In the genomic region with DNA sequence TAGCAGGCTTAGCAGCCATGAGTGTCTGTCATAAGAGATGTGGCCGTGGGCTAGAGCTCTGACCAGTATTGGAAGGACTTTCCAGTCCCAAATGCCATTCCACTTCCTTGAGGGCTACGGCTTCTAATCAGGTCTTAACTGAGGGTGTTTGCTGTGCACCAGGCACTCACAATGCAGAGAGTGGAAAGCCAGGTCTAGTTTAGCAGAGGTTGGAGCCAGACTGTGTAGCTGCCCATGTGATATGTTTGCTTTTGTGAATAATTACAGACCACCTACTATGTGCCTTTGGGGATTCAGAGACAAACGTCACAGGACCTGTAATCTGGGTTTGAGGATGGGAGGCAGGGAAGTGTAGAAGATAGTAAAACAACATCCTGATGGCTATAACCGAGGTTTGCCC, we compare ENCODE assay signal across 21 cellular contexts.
DNase-seq lines count a peak whose midpoint lies in the region; ATAC-seq, FAIRE-seq and TF ChIP-seq lines count a peak whose summit lies in the region.
"Had no signal": no experiment of that assay in that cellular context is flagged by ENCODE, and none has a peak within 500 bp of the region (broad histone marks: within the 10 kb centered on the region; RNA-seq: fewer than 3 reads in every experiment).

No MANE protein-coding gene starts in this region.

- peak; percentile 18 for DNase-seq in activated CD8-positive, alpha-beta memory T cell treated with anti-CD3 and anti-CD28 coated beads, Interleukin-2, amount 10 ng/mL, durations not matched to agents 7 days and 5 days
- no peak for DNase-seq in activated CD8-positive, alpha-beta memory T cell treated with anti-CD3 and anti-CD28 coated beads for 24 hours
- DNase-seq in GM12878 (ENCODE audit: low read depth, low spot score), result no peak
- peak; percentile 16 for DNase-seq in type B pancreatic cell (ENCODE audit: extremely low spot score, unreplicated experiment)
- no peak for DNase-seq in globus pallidus (ENCODE audit: low spot score)
- no peak for DNase-seq in NCI-H1694 (lab: John Stamatoyannopoulos, UW)
- DNase-seq: 8988T; BE2C; C1 segment of cervical spinal cord; CD8-positive, alpha-beta memory T cell; COR-L47; HCEC 1CT had no signal

- intact Hi-C loops in GM12878 (cut with micrococcal nuclease; ENCODE audit: unreplicated experiment), result loop anchor here (2.0 kb wide), 1 partner anchor 40 kb away; no protein-coding TSS in a partner anchor

- WGBS in GM12878 (ENCODE audit: insufficient coverage, insufficient replicate concordance, low lambda C conversion rate, missing lambda C conversion rate), result 88% methylated on average over 4 of the region's 4 CpGs

- H3K27me3 Mint-ChIP-seq in activated CD8-positive, alpha-beta memory T cell treated with anti-CD3 and anti-CD28 coated beads, Interleukin-2, amount 10 ng/mL, durations not matched to agents 7 days and 5 days, result no peaks in the 10 kb centered on the region
- peaks cover 22% of the 10 kb centered on the region for H3K27me3 Mint-ChIP-seq in type B pancreatic cell

- H3K36me3 ChIP-seq in GM12878 (ENCODE audit: control insufficient read depth in 2 of 2, insufficient read depth in 2 of 2, low read length in 1 of 2) (peaks cover 33 to 43% of the 10 kb centered on the region in 2 experiments), neutrophil (peaks cover 65% of the 10 kb centered on the region)
- H3K36me3 ChIP-seq: BE2C had no signal

- in situ Hi-C loops in GM12878 (cut with MboI), result loop anchor here (25.0 kb wide), 1 partner anchor 98 kb away; no protein-coding TSS in a partner anchor

- no peak overlapping the region for H3K4me3 Mint-ChIP-seq in activated CD8-positive, alpha-beta memory T cell treated with anti-CD3 and anti-CD28 coated beads, Interleukin-2, amount 10 ng/mL, durations not matched to agents 7 days and 5 days
- H3K4me3 Mint-ChIP-seq in type B pancreatic cell, result no peak overlapping the region
- H3K4me3 Mint-ChIP-seq: CD4-positive, CD25-positive, alpha-beta regulatory T cell; CD8-positive, alpha-beta memory T cell; GM23338 had no signal

- H3K27me3 ChIP-seq in GM12878 (replicated peaks in 1 of 2; ENCODE audit: control insufficient read depth in 2 of 2, insufficient read depth in 2 of 2, low read length in 1 of 2), result no peaks in the 10 kb centered on the region
- H3K27me3 ChIP-seq in neutrophil, result no peaks in the 10 kb centered on the region
- H3K27me3 ChIP-seq: BE2C had no signal

- no peak for TF ChIP-seq RAD21 in GM12878 (IDR thresholded peaks at IDR 0.05; ENCODE audit: insufficient read depth, low read depth, low read length)

- no peaks in the 10 kb centered on the region for H3K9me3 ChIP-seq in GM12878 (replicated peaks; ENCODE audit: control insufficient read depth, insufficient read depth, low read length)
- H3K9me3 ChIP-seq in neutrophil, result no peaks in the 10 kb centered on the region
- H3K9me3 ChIP-seq: BE2C had no signal

- TF ChIP-seq POLR2A in GM12878 (IDR thresholded peaks at IDR 0.05; ENCODE audit: low read depth, low read length), result no peak

- no TSS peak for BruUV-seq in GM12878 (replicated peaks; lab: Mats Ljungman, UMichigan)

- TF ChIP-seq EP300 in GM12878 (IDR thresholded peaks at IDR 0.05; ENCODE audit: borderline replicate concordance in 1 of 2, control insufficient read depth in 1 of 2, low read depth in 2 of 2, low read length in 2 of 2), result no peak

- H3K27ac Mint-ChIP-seq in activated CD8-positive, alpha-beta memory T cell treated with anti-CD3 and anti-CD28 coated beads, Interleukin-2, amount 10 ng/mL, durations not matched to agents 7 days and 5 days, result no peak overlapping the region
- no peak overlapping the region for H3K27ac Mint-ChIP-seq in type B pancreatic cell
- H3K27ac Mint-ChIP-seq: CD8-positive, alpha-beta memory T cell; GM23338 had no signal

- H3K4me2 ChIP-seq in GM12878 (ENCODE audit: control insufficient read depth, insufficient read depth), result no peak overlapping the region
- H3K4me2 ChIP-seq: GM23338 had no signal

- H3K9me3 Mint-ChIP-seq in activated CD8-positive, alpha-beta memory T cell treated with anti-CD3 and anti-CD28 coated beads, Interleukin-2, amount 10 ng/mL, durations not matched to agents 7 days and 5 days (ENCODE audit: low read depth), result no peaks in the 10 kb centered on the region
- no peaks in the 10 kb centered on the region for H3K9me3 Mint-ChIP-seq in type B pancreatic cell
- H3K9me3 Mint-ChIP-seq: GM23338 had no signal

- peaks cover 18% of the 10 kb centered on the region for H3K4me1 ChIP-seq in GM12878 (ENCODE audit: control insufficient read depth, insufficient read depth, low read length)
- peaks cover 0 to under 1% of the 10 kb centered on the region in 2 experiments for H3K4me1 ChIP-seq in neutrophil (ENCODE audit: control insufficient read depth in 1 of 2, insufficient read depth in 1 of 2, low read depth in 1 of 2, low read length in 1 of 2)
- H3K4me1 ChIP-seq: BE2C had no signal

- RAD21 ChIA-PET in GM12878 (lab: Charles Lee; ENCODE audit: unreplicated experiment), result interaction anchor here (0.9 to 2.8 kb wide), 8 partner anchors 9 to 107 kb away, joined by 3 to 17 read pairs (median 4); no protein-coding TSS in a partner anchor

- H3K27ac ChIP-seq in GM12878 (ENCODE audit: control insufficient read depth, insufficient read depth) (peak overlapping the region; percentile 54), neutrophil (peak overlapping the region; percentile 0)
- H3K27ac ChIP-seq: HL-60 had no signal

- CTCF ChIA-PET in activated CD8-positive, alpha-beta memory T cell treated with anti-CD3 and anti-CD28 coated beads, Interleukin-2, amount 10 ng/mL, durations not matched to agents 7 days and 5 days (lab: Charles Lee), result no interaction called here
- CTCF ChIA-PET in GM12878 (lab: Yijun Ruan, JAX), result interaction anchor here (0.7 to 4.9 kb wide), 17 partner anchors 9 to 169 kb away, joined by 3 to 35 read pairs (median 4); no protein-coding TSS in a partner anchor

- no peak for ATAC-seq in activated CD8-positive, alpha-beta memory T cell treated with anti-CD3 and anti-CD28 coated beads, Interleukin-2, amount 10 ng/mL, durations not matched to agents 7 days and 5 days
- ATAC-seq in GM12878 (no peak), GM19463 (IDR thresholded peaks at IDR 0.05; ENCODE audit: unreplicated experiment) (no peak)
- ATAC-seq: GM23338 had no signal

- POLR2A ChIA-PET in GM12878 (lab: Charles Lee), result interaction anchor here (0.6 to 1.5 kb wide), 5 partner anchors 23 to 1287 kb away, joined by 3 to 8 read pairs (median 3); no protein-coding TSS in a partner anchor

- SMC1A ChIA-PET in GM12878 (lab: Charles Lee; ENCODE audit: uncharacterized antibody, unreplicated experiment), result interaction anchor here (0.9 to 3.5 kb wide), 10 partner anchors 39 to 106 kb away, joined by 3 to 25 read pairs (median 4); no protein-coding TSS in a partner anchor

- H3K9ac ChIP-seq in GM12878 (ENCODE audit: control insufficient read depth, insufficient read depth, low read length), result no peak overlapping the region

- peaks cover 3% of the 10 kb centered on the region for H3K79me2 ChIP-seq in GM12878 (ENCODE audit: control insufficient read depth, insufficient read depth, low read length)

- no peaks in the 10 kb centered on the region for H4K20me1 ChIP-seq in GM12878 (ENCODE audit: control insufficient read depth, insufficient read depth)

- H3K4me3 ChIP-seq in GM12878, result no peak overlapping the region
- H3K4me3 ChIP-seq in neutrophil (ENCODE audit: low read depth in 1 of 2, low read length in 1 of 2), result no peak overlapping the region
- H3K4me3 ChIP-seq: GM23338, K562 had no signal

- no peaks in the 10 kb centered on the region for H3K4me1 Mint-ChIP-seq in activated CD8-positive, alpha-beta memory T cell treated with anti-CD3 and anti-CD28 coated beads, Interleukin-2, amount 10 ng/mL, durations not matched to agents 7 days and 5 days
- H3K4me1 Mint-ChIP-seq in type B pancreatic cell (ENCODE audit: unreplicated experiment), result no peaks in the 10 kb centered on the region
- H3K4me1 Mint-ChIP-seq: CD8-positive, alpha-beta memory T cell had no signal

- no peak for FAIRE-seq in GM12878 (lab: Jason Lieb, UNC)
- FAIRE-seq: D721Med, G401.6, H54 had no signal

- no peak for TF ChIP-seq CTCF in GM12878 (IDR thresholded peaks at IDR 0.05 in 2 of 3, conservative IDR thresholded peaks at IDR 0.05 in 1 of 3; ENCODE audit: control insufficient read depth in 2 of 3, extremely low read depth in 1 of 3, insufficient read depth in 1 of 3, low read depth in 3 of 3, low read length in 3 of 3)
- TF ChIP-seq CTCF in neutrophil (IDR thresholded peaks at IDR 0.05), result no peak
- no peak for TF ChIP-seq CTCF in type B pancreatic cell (conservative IDR thresholded peaks at IDR 0.05)

- no peak overlapping the region for H2AFZ ChIP-seq in GM12878 (ENCODE audit: control insufficient read depth, low read depth, low read length)
- H2AFZ ChIP-seq: GM23338 had no signal

- no peaks in the 10 kb centered on the region for H3K36me3 Mint-ChIP-seq in activated CD8-positive, alpha-beta memory T cell treated with anti-CD3 and anti-CD28 coated beads, Interleukin-2, amount 10 ng/mL, durations not matched to agents 7 days and 5 days
- H3K36me3 Mint-ChIP-seq in type B pancreatic cell, result no peaks in the 10 kb centered on the region
- H3K36me3 Mint-ChIP-seq: CD4-positive, CD25-positive, alpha-beta regulatory T cell had no signal

TF ChIP-seq in GM12878, 131 proteins besides CTCF, POLR2A, EP300 and RAD21 (continues in another document):
- TF ChIP-seq, protein P1, sequence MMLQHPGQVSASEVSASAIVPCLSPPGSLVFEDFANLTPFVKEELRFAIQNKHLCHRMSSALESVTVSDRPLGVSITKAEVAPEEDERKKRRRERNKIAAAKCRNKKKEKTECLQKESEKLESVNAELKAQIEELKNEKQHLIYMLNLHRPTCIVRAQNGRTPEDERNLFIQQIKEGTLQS (IDR thresholded peaks at IDR 0.05; ENCODE audit: borderline replicate concordance, extremely low read depth, low read depth, low read length), result no peak
- no peak for TF ChIP-seq SIN3A (IDR thresholded peaks at IDR 0.05; ENCODE audit: low read depth, low read length)
- TF ChIP-seq, protein P2, sequence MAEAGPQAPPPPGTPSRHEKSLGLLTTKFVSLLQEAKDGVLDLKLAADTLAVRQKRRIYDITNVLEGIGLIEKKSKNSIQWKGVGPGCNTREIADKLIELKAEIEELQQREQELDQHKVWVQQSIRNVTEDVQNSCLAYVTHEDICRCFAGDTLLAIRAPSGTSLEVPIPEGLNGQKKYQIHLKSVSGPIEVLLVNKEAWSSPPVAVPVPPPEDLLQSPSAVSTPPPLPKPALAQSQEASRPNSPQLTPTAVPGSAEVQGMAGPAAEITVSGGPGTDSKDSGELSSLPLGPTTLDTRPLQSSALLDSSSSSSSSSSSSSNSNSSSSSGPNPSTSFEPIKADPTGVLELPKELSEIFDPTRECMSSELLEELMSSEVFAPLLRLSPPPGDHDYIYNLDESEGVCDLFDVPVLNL (IDR thresholded peaks at IDR 0.05; ENCODE audit: low read depth, low read length), result no peak
- no peak for TF ChIP-seq POLR2AphosphoS5 (IDR thresholded peaks at IDR 0.05; ENCODE audit: low read length)
- TF ChIP-seq ZNF622 (IDR thresholded peaks at IDR 0.05), result no peak
- no peak for TF ChIP-seq MEF2A (IDR thresholded peaks at IDR 0.05; ENCODE audit: insufficient read depth, low read depth, low read length)

Comparison
In these comparisons a context has a peak if more than half of its experiments do, and no peak if none do; other contexts are left out.
1. DNase-seq: peak in activated CD8-positive, alpha-beta memory T cell treated with anti-CD3 and anti-CD28 coated beads, Interleukin-2, amount 10 ng/mL, durations not matched to agents 7 days and 5 days (single experiment) and type B pancreatic cell (single experiment); none in activated CD8-positive, alpha-beta memory T cell treated with anti-CD3 and anti-CD28 coated beads for 24 hours (single experiment), GM12878 (single experiment), globus pallidus (single experiment) and NCI-H1694 (single experiment).